8 cellular contexts compared by ENCODE assay signal in genomic region chr3:63343674-63344073, GRCh38.
DNase-seq lines count a peak whose midpoint lies in the region; ATAC-seq and TF ChIP-seq lines count a peak whose summit lies in the region.

No MANE protein-coding gene starts in this region.

- ATAC-seq in GM18517 (IDR thresholded peaks at IDR 0.05; ENCODE audit: unreplicated experiment): no peak

- H3K79me2 ChIP-seq in osteoblast (ENCODE audit: insufficient read depth, low read length): no peaks in the 10 kb centered on the region

- no peaks in the 10 kb centered on the region for H4K20me1 ChIP-seq in osteoblast (ENCODE audit: insufficient read depth, low read length)

- TF ChIP-seq CTCF in BJ (IDR thresholded peaks at IDR 0.05; ENCODE audit: insufficient read depth, low read depth, low read length): no peak
- no peak for TF ChIP-seq CTCF in HEK293 (tag by site-specific recombination; IDR thresholded peaks at IDR 0.05)
- no peak for TF ChIP-seq CTCF in fibroblast of the aortic adventitia (IDR thresholded peaks at IDR 0.05; ENCODE audit: insufficient read depth, low read length)
- no peak for TF ChIP-seq CTCF in osteoblast (IDR thresholded peaks at IDR 0.05; ENCODE audit: extremely low read depth, low read depth, low read length)

- H3K4me1 ChIP-seq in HEK293 (ENCODE audit: control insufficient read depth, insufficient read depth, low read length) (peaks cover 10% of the 10 kb centered on the region), osteoblast (ENCODE audit: insufficient read depth, low read length) (peaks cover 5% of the 10 kb centered on the region)

- H3K4me2 ChIP-seq in osteoblast (ENCODE audit: insufficient read depth, low read length): peak overlapping the region; percentile 5

- H3K9me3 ChIP-seq in HEK293 (ENCODE audit: control insufficient read depth, insufficient read depth, low read depth, low read length) (no peaks in the 10 kb centered on the region), osteoblast (ENCODE audit: low read depth, low read length) (no peaks in the 10 kb centered on the region)

- POLR2A ChIA-PET in BJ (lab: Charles Lee): interaction anchor here (0.6 to 0.9 kb wide), 2 partner anchors 44 to 1154 kb away, joined by 3 to 12 read pairs; no protein-coding TSS in a partner anchor
- POLR2A ChIA-PET in HEK293 (lab: Yijun Ruan, JAX): no interaction called here

- H3K36me3 ChIP-seq in BJ (ENCODE audit: control insufficient read depth, insufficient read depth, low read length) (no peaks in the 10 kb centered on the region), HEK293 (ENCODE audit: control insufficient read depth in 2 of 2, insufficient read depth in 1 of 2, low read length in 2 of 2) (no peaks in the 10 kb centered on the region), osteoblast (ENCODE audit: insufficient read depth, low read length) (no peaks in the 10 kb centered on the region)

- CTCF ChIA-PET in BJ (lab: Yijun Ruan, JAX): interaction anchor here (0.7 to 3.8 kb wide), 5 partner anchors 8 to 885 kb away, joined by 3 to 26 read pairs (median 4); partner anchors contain the start of gene C3orf49
- CTCF ChIA-PET in HEK293 (lab: Yijun Ruan, JAX): interaction anchor here (0.6 to 1.8 kb wide), 7 partner anchors 8 to 1140 kb away, joined by 3 to 6 read pairs (median 4); partner anchors contain the start of gene C3orf49

- H3K27me3 ChIP-seq in BJ (ENCODE audit: control insufficient read depth, insufficient read depth, low read length): peaks cover 2% of the 10 kb centered on the region
- H3K27me3 ChIP-seq in osteoblast (ENCODE audit: insufficient read depth, low read length): peaks cover 17% of the 10 kb centered on the region

- no peak overlapping the region for H2AFZ ChIP-seq in osteoblast (ENCODE audit: low read length)

- DNase-seq in BJ (ENCODE audit: low read depth) (peak; percentile 97), NCI-H2171 treated with DMSO at 0.1 percent for 48 hours (lab: John Stamatoyannopoulos, UW) (peak; percentile 88), fibroblast of the aortic adventitia (ENCODE audit: low read depth) (peak; percentile 100), osteoblast (ENCODE audit: insufficient read length, low spot score, missing footprints) (peak; percentile 87), GM19240 (ENCODE audit: insufficient read length, low spot score) (no peak)
- peak; percentile 8 for DNase-seq in activated CD4-positive, alpha-beta T cell treated with anti-CD3 and anti-CD28 coated beads, Interleukin-2, amount 50 U/mL, for 1 hour

- no peak overlapping the region for H3K4me3 ChIP-seq in BJ (ENCODE audit: low read depth, low read length)
- H3K4me3 ChIP-seq in HEK293 (ENCODE audit: low read depth, low read length): no peak overlapping the region
- no peak overlapping the region for H3K4me3 ChIP-seq in fibroblast of the aortic adventitia (ENCODE audit: low read depth, low read length)
- H3K4me3 ChIP-seq in osteoblast (ENCODE audit: insufficient read depth, low read length): no peak overlapping the region

- H3K27ac ChIP-seq in HEK293 (ENCODE audit: extremely low read depth, low read depth, low read length) (peak overlapping the region; percentile 67), osteoblast (ENCODE audit: low read depth, low read length) (no peak overlapping the region)

TF ChIP-seq in HEK293, 187 proteins besides CTCF, POLR2A, EP300 and RAD21 (continues in another document):
- TF ChIP-seq ZNF184 (tag by site-specific recombination; IDR thresholded peaks at IDR 0.05) (peak; percentile 76; the same call in 1 of the 2 replicates), ZNF398 (tag by site-specific recombination; IDR thresholded peaks at IDR 0.05) (peak; percentile 28), ATF2 (tag by site-specific recombination; IDR thresholded peaks at IDR 0.05; ENCODE audit: low read depth) (peak; percentile 52; the same call in 1 of the 2 replicates), ZNF2 (tag by site-specific recombination; IDR thresholded peaks at IDR 0.05) (no peak), ZNF391 (tag by site-specific recombination; IDR thresholded peaks at IDR 0.05; ENCODE audit: borderline replicate concordance, low read depth) (0 out of 2 replicates have a peak, but pooled peaks have one; percentile 38), ZNF629 (tag by site-specific recombination; IDR thresholded peaks at IDR 0.05) (peak; percentile 94), ZNF544 (tag by site-specific recombination; IDR thresholded peaks at IDR 0.05) (no peak)
- TF ChIP-seq, protein P1, sequence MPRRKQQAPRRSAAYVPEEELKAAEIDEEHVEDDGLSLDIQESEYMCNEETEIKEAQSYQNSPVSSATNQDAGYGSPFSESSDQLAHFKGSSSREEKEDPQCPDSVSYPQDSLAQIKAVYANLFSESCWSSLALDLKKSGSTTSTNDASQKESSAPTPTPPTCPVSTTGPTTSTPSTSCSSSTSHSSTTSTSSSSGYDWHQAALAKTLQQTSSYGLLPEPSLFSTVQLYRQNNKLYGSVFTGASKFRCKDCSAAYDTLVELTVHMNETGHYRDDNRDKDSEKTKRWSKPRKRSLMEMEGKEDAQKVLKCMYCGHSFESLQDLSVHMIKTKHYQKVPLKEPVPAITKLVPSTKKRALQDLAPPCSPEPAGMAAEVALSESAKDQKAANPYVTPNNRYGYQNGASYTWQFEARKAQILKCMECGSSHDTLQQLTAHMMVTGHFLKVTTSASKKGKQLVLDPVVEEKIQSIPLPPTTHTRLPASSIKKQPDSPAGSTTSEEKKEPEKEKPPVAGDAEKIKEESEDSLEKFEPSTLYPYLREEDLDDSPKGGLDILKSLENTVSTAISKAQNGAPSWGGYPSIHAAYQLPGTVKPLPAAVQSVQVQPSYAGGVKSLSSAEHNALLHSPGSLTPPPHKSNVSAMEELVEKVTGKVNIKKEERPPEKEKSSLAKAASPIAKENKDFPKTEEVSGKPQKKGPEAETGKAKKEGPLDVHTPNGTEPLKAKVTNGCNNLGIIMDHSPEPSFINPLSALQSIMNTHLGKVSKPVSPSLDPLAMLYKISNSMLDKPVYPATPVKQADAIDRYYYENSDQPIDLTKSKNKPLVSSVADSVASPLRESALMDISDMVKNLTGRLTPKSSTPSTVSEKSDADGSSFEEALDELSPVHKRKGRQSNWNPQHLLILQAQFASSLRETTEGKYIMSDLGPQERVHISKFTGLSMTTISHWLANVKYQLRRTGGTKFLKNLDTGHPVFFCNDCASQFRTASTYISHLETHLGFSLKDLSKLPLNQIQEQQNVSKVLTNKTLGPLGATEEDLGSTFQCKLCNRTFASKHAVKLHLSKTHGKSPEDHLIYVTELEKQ (tag by site-specific recombination; IDR thresholded peaks at IDR 0.05; ENCODE audit: borderline replicate concordance): peak; percentile 72; the same call in 1 of the 2 replicates
